7 cellular contexts compared by ENCODE assay signal in the genomic region with DNA sequence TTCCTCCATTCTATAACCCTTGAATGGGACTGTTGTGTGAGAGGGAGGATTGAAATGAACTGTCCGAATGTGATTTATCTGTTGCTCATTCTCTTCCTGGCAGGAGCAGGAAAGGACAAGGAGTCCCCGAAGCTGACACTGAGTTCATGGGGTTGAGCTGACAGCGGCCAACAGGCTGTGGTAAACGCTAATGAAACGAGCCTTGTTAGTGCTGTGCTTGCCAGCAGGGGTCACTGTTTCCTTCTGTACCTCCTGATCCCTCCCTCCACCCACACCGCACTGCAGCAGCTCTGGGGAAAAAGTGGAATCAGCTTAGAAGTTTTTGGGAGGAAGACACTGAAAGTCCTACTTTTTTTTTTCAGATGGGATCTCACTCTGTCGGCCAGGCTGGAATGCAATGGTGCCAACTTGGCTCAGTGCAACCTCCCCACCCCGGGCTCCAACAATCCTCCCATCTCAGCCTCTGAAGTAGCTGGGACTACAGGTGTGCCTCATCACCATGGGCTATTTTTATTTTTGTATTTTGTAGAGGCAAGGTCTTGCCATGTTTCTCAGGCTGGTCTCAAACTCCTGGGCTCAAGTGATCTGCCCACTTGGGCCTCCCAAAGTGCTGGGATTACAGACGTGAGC. TPM values are rescaled to one million over a fixed set of nuclear protein-coding genes. Genes with fewer than 3 reads are reported as not detected.
DNase-seq lines count a peak whose midpoint lies in the region; ATAC-seq and TF ChIP-seq lines count a peak whose summit lies in the region.

No MANE protein-coding gene starts in this region.

- H3K9ac ChIP-seq in GM23248, result no peak overlapping the region

- H3K9me3 ChIP-seq in GM23248 (ENCODE audit: low read depth), result no peaks in the 10 kb centered on the region

- H3K79me2 ChIP-seq in GM23248 (ENCODE audit: insufficient read depth), result no peaks in the 10 kb centered on the region

- H3K27ac ChIP-seq in GM23248, result no peak overlapping the region

- H3K4me1 ChIP-seq in GM23248 (ENCODE audit: insufficient read depth), result no peaks in the 10 kb centered on the region

- no peak overlapping the region for H2AFZ ChIP-seq in GM23248

- ATAC-seq in GM18873 (IDR thresholded peaks at IDR 0.05; ENCODE audit: low FRiP score, unreplicated experiment), result no peak

- in situ Hi-C loops in GM23248 (cut with MboI), result no loop called here

- no peak for TF ChIP-seq POLR2A in erythroblast (IDR thresholded peaks at IDR 0.05; ENCODE audit: low read length)

- H4K20me1 ChIP-seq in GM23248 (ENCODE audit: insufficient read depth), result no peaks in the 10 kb centered on the region

- whole genome bisulfite sequencing in GM23248 (ENCODE audit: low coverage in 1 of 2, low lambda C conversion rate in 2 of 2, missing lambda C conversion rate in 2 of 2), 2 experiments, result 26 to 28% methylated on average over 9 of the region's 9 CpGs

- no peaks in the 10 kb centered on the region for H3F3A ChIP-seq in GM23248 (ENCODE audit: insufficient read depth)

- no peaks in the 10 kb centered on the region for H3K9me2 ChIP-seq in GM23248 (ENCODE audit: insufficient read depth)

- no peak overlapping the region for H3K4me3 ChIP-seq in GM23248

- no peaks in the 10 kb centered on the region for H3K36me3 ChIP-seq in GM23248 (ENCODE audit: low read depth)

- DNase-seq in GM23248, result peak; percentile 82
- DNase-seq in NCI-H774 (lab: John Stamatoyannopoulos, UW), result peak; percentile 14
- peak; percentile 15 for DNase-seq in activated CD8-positive, alpha-beta memory T cell treated with anti-CD3 and anti-CD28 coated beads, Interleukin-2, amount 50 U/mL, for 24 hours (ENCODE audit: extremely low read depth)
- DNase-seq in erythroblast (lab: John Stamatoyannopoulos, UW), result peak; percentile 73 to 85
- peak; percentile 51 for DNase-seq in myocyte (ENCODE audit: low read depth)
- peak; percentile 35 to 41 for DNase-seq in stimulated activated CD8-positive, alpha-beta memory T cell treated with anti-CD3 and anti-CD28 coated beads, Interleukin-7, amount 100 ng/mL, for 1 hour (ENCODE audit: low read depth in 2 of 2)

- H3K4me2 ChIP-seq in GM23248 (ENCODE audit: unreplicated experiment), result no peak overlapping the region

- no peaks in the 10 kb centered on the region for H3K27me3 ChIP-seq in GM23248 (replicated peaks; ENCODE audit: insufficient read depth)

RNA-seq across cellular contexts. Expression of gene ZNF761, which starts 6.7 kb away (rescaled TPM):
- 12.2 and 19.0 TPM in 2 replicates for total RNA-seq in GM23248 (2014; rRNA removed; shearing (Covaris generic))
- polyA plus RNA-seq in GM23248 (2016; fragmentation: Nextera tagmentation; extraction: Ambion mirVana), result 5.7 and 6.5 TPM in 2 replicates
- total RNA-seq in myocyte, result 8.4 and 8.9 TPM in 2 replicates
- 6.9 TPM for polyA plus RNA-seq in myocyte (2012)

RNA-seq across cellular contexts. Expression of gene ZNF765, which starts 30.1 kb away (rescaled TPM):
- total RNA-seq in GM23248 (2014; rRNA removed; shearing (Covaris generic)), result 6.3 and 6.4 TPM in 2 replicates
- 4.6 and 5.5 TPM in 2 replicates for polyA plus RNA-seq in GM23248 (2016; fragmentation: Nextera tagmentation; extraction: Ambion mirVana)
- total RNA-seq in myocyte, result 8.9 and 15.6 TPM in 2 replicates
- 5.3 TPM for polyA plus RNA-seq in myocyte (2012)

RNA-seq across cellular contexts. Expression of gene ZNF813, which starts 42.5 kb away (rescaled TPM):
- total RNA-seq in GM23248 (2014; rRNA removed; shearing (Covaris generic)), result 2.0 and 2.7 TPM in 2 replicates
- polyA plus RNA-seq in GM23248 (2016; fragmentation: Nextera tagmentation; extraction: Ambion mirVana), result 1.0 and 1.4 TPM in 2 replicates
- 3.3 and 4.6 TPM in 2 replicates for total RNA-seq in myocyte
- polyA plus RNA-seq in myocyte (2012), result 1.2 TPM

RNA-seq across cellular contexts. Expression of gene ZNF525, which starts 59.6 kb away (rescaled TPM):
- total RNA-seq in GM23248 (2014; rRNA removed; shearing (Covaris generic)), result 3.6 and 7.6 TPM in 2 replicates
- 1.9 and 2.0 TPM in 2 replicates for polyA plus RNA-seq in GM23248 (2016; fragmentation: Nextera tagmentation; extraction: Ambion mirVana)
- total RNA-seq in myocyte, result 3.4 and 5.2 TPM in 2 replicates
- polyA plus RNA-seq in myocyte (2012), result 2.6 TPM

Comparison
In these comparisons a context has a peak if more than half of its experiments do, and no peak if none do; other contexts are left out.
1. DNase-seq: peak in every context shown above with its lines; median percentile 82 in GM23248; 79 in erythroblast; 51 in myocyte; 38 in stimulated activated CD8-positive, alpha-beta memory T cell treated with anti-CD3 and anti-CD28 coated beads, Interleukin-7, amount 100 ng/mL, for 1 hour; 15 in activated CD8-positive, alpha-beta memory T cell treated with anti-CD3 and anti-CD28 coated beads, Interleukin-2, amount 50 U/mL, for 24 hours; 14 in NCI-H774.